ENCODE assay signal across 8 cellular contexts in the genomic region with DNA sequence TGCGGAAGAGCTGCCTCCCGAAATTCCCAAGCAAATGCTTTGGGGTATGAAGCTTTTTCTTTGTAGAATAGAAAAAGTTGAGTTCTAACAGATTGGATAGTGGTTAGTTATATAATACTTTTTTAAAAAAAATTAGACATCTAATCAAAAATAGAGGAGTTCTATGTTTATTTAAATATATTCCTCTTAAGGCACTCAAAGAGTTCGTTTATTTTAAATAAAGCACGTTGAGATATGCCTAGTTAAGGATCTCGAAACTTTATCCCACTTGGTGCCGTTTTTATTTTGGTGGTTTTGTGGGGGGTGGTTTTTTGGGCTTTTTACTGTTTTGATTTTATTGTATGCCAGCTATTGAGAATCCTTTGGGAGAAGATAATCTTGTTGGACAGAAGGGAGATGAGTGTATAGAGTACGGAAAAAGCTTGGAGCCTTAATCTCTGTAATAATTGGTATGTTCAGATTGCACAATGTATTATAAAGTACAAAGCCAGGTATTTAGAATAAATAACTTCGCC. TPM values are rescaled to one million over a fixed set of nuclear protein-coding genes. Genes with fewer than 3 reads are reported as not detected.
A peak's percentile ranks its signal among the peaks of the same experiment; 100 is the strongest.
DNase-seq lines count a peak whose midpoint lies in the region; ATAC-seq and TF ChIP-seq lines count a peak whose summit lies in the region.

No MANE protein-coding gene starts in this region.

- no peaks in the 10 kb centered on the region for H3K9me3 Mint-ChIP-seq in nephron progenitor cell

- ATAC-seq in HG03439 (IDR thresholded peaks at IDR 0.05; ENCODE audit: unreplicated experiment) (no peak), HG03280 (IDR thresholded peaks at IDR 0.05; ENCODE audit: unreplicated experiment) (no peak), GM19328 (IDR thresholded peaks at IDR 0.05; ENCODE audit: unreplicated experiment) (no peak)

- no peaks in the 10 kb centered on the region for H3K27me3 ChIP-seq in Karpas-422 (ENCODE audit: low read length)
- no peaks in the 10 kb centered on the region for H3K27me3 ChIP-seq in colonic mucosa

- peaks cover 18% of the 10 kb centered on the region for H4K20me1 ChIP-seq in Karpas-422 (ENCODE audit: insufficient read depth, low read depth, low read length)

- H2AFZ ChIP-seq in Karpas-422 (ENCODE audit: low read length), result 0 out of 2 replicates have a peak overlapping the region, but pooled peaks have one; percentile 44

- H3K27ac ChIP-seq in C4-2B (peak overlapping the region; percentile 35), Karpas-422 (ENCODE audit: low read length) (peak overlapping the region; percentile 90), colonic mucosa (peak overlapping the region; percentile 81)

- H3K36me3 ChIP-seq in Karpas-422 (ENCODE audit: insufficient read depth, low read length) (peaks cover 33% of the 10 kb centered on the region), colonic mucosa (no peaks in the 10 kb centered on the region)

- H3K9ac ChIP-seq in Karpas-422 (ENCODE audit: low read length), result peak overlapping the region; percentile 81
- H3K9ac ChIP-seq in colonic mucosa (ENCODE audit: low read depth in 2 of 2, low read length in 2 of 2), result peak overlapping the region; percentile 70 to 87

- H3K79me2 ChIP-seq in Karpas-422 (ENCODE audit: low read length), result peaks cover 43% of the 10 kb centered on the region

- TF ChIP-seq CTCF in C4-2B (conservative IDR thresholded peaks at IDR 0.05) (no peak), colonic mucosa (IDR thresholded peaks at IDR 0.05) (no peak), nephron progenitor cell (IDR thresholded peaks at IDR 0.05) (no peak)

- peak overlapping the region; percentile 73 for H3K4me3 Mint-ChIP-seq in nephron progenitor cell

- no peaks in the 10 kb centered on the region for H3K9me3 ChIP-seq in Karpas-422 (ENCODE audit: low read length)
- H3K9me3 ChIP-seq in colonic mucosa, result no peaks in the 10 kb centered on the region

- H3K9me2 ChIP-seq in Karpas-422 (replicated peaks; ENCODE audit: insufficient read depth, low read length), result no peaks in the 10 kb centered on the region

- H3K36me3 Mint-ChIP-seq in nephron progenitor cell (ENCODE audit: low read depth), result peaks cover 14% of the 10 kb centered on the region

- H3K4me1 ChIP-seq in Karpas-422 (ENCODE audit: low read length) (peaks cover 67% of the 10 kb centered on the region), colonic mucosa (no peaks in the 10 kb centered on the region)

- peaks cover 4% of the 10 kb centered on the region for H3K27me3 Mint-ChIP-seq in nephron progenitor cell (ENCODE audit: low read depth, poor library complexity)

- H3K27ac Mint-ChIP-seq in nephron progenitor cell, result no peak overlapping the region

- H3K4me3 ChIP-seq in Karpas-422 (ENCODE audit: low read length), result peak overlapping the region; percentile 80
- peak overlapping the region; percentile 49 for H3K4me3 ChIP-seq in colonic mucosa

- DNase-seq in Karpas-422 (peak; percentile 57), colonic mucosa (no peak), nephron progenitor cell (no peak)
- no peak for DNase-seq in activated effector memory CD4-positive, alpha-beta T cell treated with Interleukin-2 at 50 U/mL for 16 hours

- intact Hi-C loops in colonic mucosa (cut with DNase I), result loop anchor here (2.0 kb wide), 1 partner anchor 55 kb away; no protein-coding TSS in a partner anchor

- peak overlapping the region; percentile 82 for H3K4me2 ChIP-seq in Karpas-422 (ENCODE audit: low read depth, low read length, poor library complexity, severe bottlenecking)

- peaks cover 48% of the 10 kb centered on the region for H3K4me1 Mint-ChIP-seq in nephron progenitor cell

RNA-seq across cellular contexts. Expression of gene SNAPC1, which starts 10.7 kb away (rescaled TPM):
- total RNA-seq in Karpas-422 (2014; rRNA removed; shearing (Covaris generic); ENCODE audit: low replicate concordance), result 32.7 and 33.4 TPM in 2 replicates
- total RNA-seq in colonic mucosa, result 1 to 10 TPM; 1.3 to 3.0 TPM

RNA-seq across cellular contexts. Expression of gene HIF1A, which starts 56.2 kb away (rescaled TPM):
- 111 and 233 TPM in 2 replicates for total RNA-seq in Karpas-422 (2014; rRNA removed; shearing (Covaris generic); ENCODE audit: low replicate concordance)
- 100 to 1,000 TPM in 1 of 2 donors, 10 to 100 TPM in 1; 99.1 to 128 TPM for total RNA-seq in colonic mucosa

Comparison
In these comparisons a context has a peak if more than half of its experiments do, and no peak if none do; other contexts are left out.
1. H3K27ac ChIP-seq: peak in every context shown above with its lines; median percentile 90 in Karpas-422; 81 in colonic mucosa; 35 in C4-2B.